ENCODE assay signal across 1 cellular context in the genomic region with DNA sequence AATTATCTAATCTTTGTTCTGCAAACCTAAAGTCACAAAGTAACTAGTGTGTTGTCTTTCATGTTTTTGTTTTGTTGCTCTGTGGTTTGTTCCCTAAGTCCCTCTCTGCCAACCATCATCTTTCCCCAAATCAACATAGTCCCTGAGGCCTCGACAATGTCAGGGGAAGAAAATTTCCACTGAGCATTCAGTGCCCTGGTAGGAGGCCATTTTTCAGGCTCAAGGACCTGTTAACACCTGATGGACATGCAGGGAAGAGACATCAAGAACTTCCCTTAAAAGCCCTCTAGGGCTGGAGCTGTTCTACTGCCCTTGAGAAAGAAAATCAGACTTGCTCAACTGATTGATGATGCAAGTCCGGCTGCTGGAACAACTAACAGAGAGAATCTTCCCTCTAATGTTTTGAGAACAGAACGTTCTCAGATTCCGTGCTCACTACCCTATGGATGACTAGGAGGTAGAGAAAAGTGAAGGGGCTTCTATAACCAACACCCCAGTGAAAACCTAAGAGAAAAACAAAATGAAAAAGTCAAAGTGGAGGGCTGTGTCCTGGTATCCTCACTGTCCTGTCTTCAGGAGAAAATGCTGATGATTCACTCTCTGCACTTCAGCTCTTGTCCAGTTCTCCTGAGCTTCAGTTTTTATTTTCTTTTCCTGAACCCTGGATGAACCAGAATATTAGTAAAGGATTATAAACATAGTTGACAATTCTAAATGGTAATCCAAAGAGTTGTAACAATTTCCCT.
TF ChIP-seq lines count a peak whose summit lies in the region.

No MANE protein-coding gene starts in this region.

TF ChIP-seq in IMR-90, 13 proteins besides CTCF, POLR2A, EP300 and RAD21 (continued from another document):
- TF ChIP-seq MAZ (IDR thresholded peaks at IDR 0.05; ENCODE audit: borderline replicate concordance, low read depth, low read length) (no peak), FOS (IDR thresholded peaks at IDR 0.05; ENCODE audit: low read depth, low read length) (peak; percentile 13; the same call in 1 of the 2 replicates), SMC3 (IDR thresholded peaks at IDR 0.05; ENCODE audit: low read depth, low read length) (no peak), RCOR1 (IDR thresholded peaks at IDR 0.05; ENCODE audit: insufficient replicate concordance, low read length) (no peak)
TF ChIP-seq in IMR-90: peak in this region for 3.
